Comparison of ENCODE assay signal across 14 cellular contexts in the genomic region with DNA sequence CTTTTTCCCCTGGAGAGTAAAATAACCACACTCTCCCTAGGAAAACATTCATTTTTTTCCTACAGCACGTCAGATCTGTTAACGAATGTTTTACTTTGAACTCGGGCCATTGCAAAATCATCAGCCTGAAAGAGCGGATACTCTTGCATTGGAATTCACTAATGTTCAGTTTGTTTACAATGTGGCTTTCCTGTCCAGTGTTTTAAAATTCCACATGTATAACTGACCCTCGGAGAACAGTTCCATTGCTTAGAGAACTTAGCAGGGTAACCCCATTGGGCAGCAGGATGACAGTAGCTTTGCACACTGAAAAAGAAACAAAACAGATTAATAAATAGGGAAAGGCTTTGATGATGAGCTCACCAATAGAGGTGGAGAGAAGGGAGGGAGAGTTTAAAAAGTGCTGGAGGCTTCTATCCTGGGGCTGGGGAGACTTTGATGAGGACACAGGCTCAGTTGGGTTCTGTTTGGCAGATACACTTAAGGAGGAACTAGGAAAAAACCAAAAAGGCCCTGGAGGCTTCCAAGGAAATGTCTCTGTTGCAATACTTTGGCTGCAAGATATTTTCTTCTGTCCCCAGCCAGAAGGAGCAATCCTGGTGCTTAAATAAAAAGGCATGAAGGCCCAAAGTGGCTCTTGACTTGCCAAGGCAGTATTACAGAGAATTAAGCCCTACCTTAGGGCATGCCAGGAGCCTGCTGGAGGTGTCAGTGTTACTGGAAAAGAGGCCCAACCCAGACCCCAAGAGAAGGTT.
A peak's percentile ranks its signal among the peaks of the same experiment; 100 is the strongest.
DNase-seq lines count a peak whose midpoint lies in the region; ATAC-seq and TF ChIP-seq lines count a peak whose summit lies in the region.
"Had no signal": no experiment of that assay in that cellular context is flagged by ENCODE, and none has a peak within 500 bp of the region (broad histone marks: within the 10 kb centered on the region; RNA-seq: fewer than 3 reads in every experiment).

No MANE protein-coding gene starts in this region.

- no peak overlapping the region for H3K4me2 ChIP-seq in PC-9

- H2AFZ ChIP-seq in PC-9, result no peak overlapping the region

- no peak overlapping the region for H3K4me3 Mint-ChIP-seq in stimulated activated memory B cell treated with anti-CD40 and anti-IgM and Interleukin-4, amounts not matched to agents 10 μg/mL and 1 μg/mL and 100 μg/mL, for 72 hours
- H3K4me3 Mint-ChIP-seq: activated CD8-positive, alpha-beta T cell treated with anti-CD3 and anti-CD28 coated beads, Interleukin-2, amount 10 ng/mL, durations not matched to agents 7 days and 5 days; stimulated activated naive CD8-positive, alpha-beta T cell treated with anti-CD3 and anti-CD28 coated beads, Interleukin-15, Interleukin-2, amounts not matched to agents 100 ng/mL and 50 ng/mL, for 24 hours had no signal

- H3K9me3 Mint-ChIP-seq in stimulated activated memory B cell treated with anti-CD40 and anti-IgM and Interleukin-4, amounts not matched to agents 10 μg/mL and 1 μg/mL and 100 μg/mL, for 72 hours, result no peaks in the 10 kb centered on the region
- H3K9me3 Mint-ChIP-seq: stimulated activated naive CD8-positive, alpha-beta T cell treated with anti-CD3 and anti-CD28 coated beads, Interleukin-15, Interleukin-2, amounts not matched to agents 100 ng/mL and 50 ng/mL, for 24 hours had no signal

- no peak for TF ChIP-seq EP300 in stomach (IDR thresholded peaks at IDR 0.05)

- H3K9me3 ChIP-seq in stomach, result no peaks in the 10 kb centered on the region
- H3K9me3 ChIP-seq in PC-9 (ENCODE audit: insufficient read depth, low read depth), result no peaks in the 10 kb centered on the region

- BruUV-seq in PC-9 (replicated peaks; lab: Mats Ljungman, UMichigan), result no TSS peak

- WGBS in stomach, 5 donors, result 30 to 56% (median 44%) methylated on average over 5 of the region's 5 CpGs

- H3F3A ChIP-seq in PC-9 (ENCODE audit: insufficient read depth, low read depth), result no peaks in the 10 kb centered on the region

- DNase-seq in HCEC 1CT, result peak; percentile 85
- DNase-seq in astrocyte of the hippocampus (ENCODE audit: low read depth, low spot score), result peak; percentile 71
- peak; percentile 12 for DNase-seq in hepatic stellate cell (ENCODE audit: low spot score)
- no peak for DNase-seq in stomach
- no peak for DNase-seq in PC-9
- DNase-seq in NCI-H2081 treated with DMSO at 0.1 percent for 48 hours (lab: John Stamatoyannopoulos, UW), result no peak
- DNase-seq: activated CD8-positive, alpha-beta T cell treated with anti-CD3 and anti-CD28 coated beads, Interleukin-2, amount 10 ng/mL, durations not matched to agents 7 days and 5 days; DMS79; NCI-H1417 treated with DMSO at 0.1 percent for 48 hours; NCI-H774; T-helper 1 cell had no signal

- H3K9me2 ChIP-seq in PC-9 (ENCODE audit: insufficient read depth), result no peaks in the 10 kb centered on the region

- H3K4me3 ChIP-seq in stomach (no peak overlapping the region), PC-9 (no peak overlapping the region)

- CTCF ChIA-PET in PC-9 (lab: Charles Lee), result no interaction called here

- intact Hi-C loops in stomach (cut with DNase I; ENCODE audit: low total_unique reads), result no loop called here
- intact Hi-C loops in PC-9 (cut with micrococcal nuclease; ENCODE audit: unreplicated experiment), result no loop called here

- POLR2A ChIA-PET in PC-9 (lab: Charles Lee; ENCODE audit: unreplicated experiment), result no interaction called here

- H3K36me3 Mint-ChIP-seq in stimulated activated memory B cell treated with anti-CD40 and anti-IgM and Interleukin-4, amounts not matched to agents 10 μg/mL and 1 μg/mL and 100 μg/mL, for 72 hours, result no peaks in the 10 kb centered on the region

- H3K4me1 ChIP-seq in stomach, result peaks cover 0 to 14% (median 0%) of the 10 kb centered on the region in 4 donors
- H3K4me1 ChIP-seq in PC-9 (replicated peaks; ENCODE audit: insufficient read depth), result no peaks in the 10 kb centered on the region

- H3K4me1 Mint-ChIP-seq in stimulated activated memory B cell treated with anti-CD40 and anti-IgM and Interleukin-4, amounts not matched to agents 10 μg/mL and 1 μg/mL and 100 μg/mL, for 72 hours, result no peaks in the 10 kb centered on the region

- no peaks in the 10 kb centered on the region for H4K20me1 ChIP-seq in PC-9 (ENCODE audit: insufficient read depth)

- TF ChIP-seq CTCF in stomach (IDR thresholded peaks at IDR 0.05) (no peak), PC-9 (conservative IDR thresholded peaks at IDR 0.05) (no peak)

- TF ChIP-seq POLR2A in stomach (IDR thresholded peaks at IDR 0.05), result no peak

- H3K36me3 ChIP-seq in stomach (no peaks in the 10 kb centered on the region), PC-9 (ENCODE audit: low read depth) (no peaks in the 10 kb centered on the region)

- H3K27me3 Mint-ChIP-seq in stimulated activated memory B cell treated with anti-CD40 and anti-IgM and Interleukin-4, amounts not matched to agents 10 μg/mL and 1 μg/mL and 100 μg/mL, for 72 hours, result no peaks in the 10 kb centered on the region
- H3K27me3 Mint-ChIP-seq: stimulated activated naive CD8-positive, alpha-beta T cell treated with anti-CD3 and anti-CD28 coated beads, Interleukin-15, Interleukin-2, amounts not matched to agents 100 ng/mL and 50 ng/mL, for 24 hours had no signal

- H3K27ac ChIP-seq in stomach, result peak overlapping the region in 4 of 5 donors; percentile 7 to 67 (median 46)
- H3K27ac ChIP-seq in PC-9, result no peak overlapping the region

- no peak for ATAC-seq in stimulated activated memory B cell treated with anti-CD40 and anti-IgM and Interleukin-4, amounts not matched to agents 10 μg/mL and 1 μg/mL and 100 μg/mL, for 72 hours
- ATAC-seq in GM21390 (IDR thresholded peaks at IDR 0.05; ENCODE audit: unreplicated experiment), result no peak
- ATAC-seq: activated CD8-positive, alpha-beta T cell treated with anti-CD3 and anti-CD28 coated beads, Interleukin-2, amount 10 ng/mL, durations not matched to agents 7 days and 5 days had no signal

- H3K27ac Mint-ChIP-seq in stimulated activated memory B cell treated with anti-CD40 and anti-IgM and Interleukin-4, amounts not matched to agents 10 μg/mL and 1 μg/mL and 100 μg/mL, for 72 hours, result no peak overlapping the region
- H3K27ac Mint-ChIP-seq: activated CD8-positive, alpha-beta T cell treated with anti-CD3 and anti-CD28 coated beads, Interleukin-2, amount 10 ng/mL, durations not matched to agents 7 days and 5 days; stimulated activated naive CD8-positive, alpha-beta T cell treated with anti-CD3 and anti-CD28 coated beads, Interleukin-15, Interleukin-2, amounts not matched to agents 100 ng/mL and 50 ng/mL, for 24 hours had no signal

- H3K27me3 ChIP-seq in stomach (no peaks in the 10 kb centered on the region), PC-9 (ENCODE audit: insufficient read depth, low read depth) (no peaks in the 10 kb centered on the region; the same call in 1 of the 2 replicates)

- no peaks in the 10 kb centered on the region for H3K79me2 ChIP-seq in PC-9 (ENCODE audit: low read depth)

Comparison
In these comparisons a context has a peak if more than half of its experiments do, and no peak if none do; other contexts are left out.
1. DNase-seq: peak in HCEC 1CT (single experiment), astrocyte of the hippocampus (single experiment) and hepatic stellate cell (single experiment); none in stomach (single experiment), PC-9 (0 of 2) and NCI-H2081 treated with DMSO at 0.1 percent for 48 hours (single experiment).